Comparison of ENCODE assay signal across 8 cellular contexts in the genomic region with DNA sequence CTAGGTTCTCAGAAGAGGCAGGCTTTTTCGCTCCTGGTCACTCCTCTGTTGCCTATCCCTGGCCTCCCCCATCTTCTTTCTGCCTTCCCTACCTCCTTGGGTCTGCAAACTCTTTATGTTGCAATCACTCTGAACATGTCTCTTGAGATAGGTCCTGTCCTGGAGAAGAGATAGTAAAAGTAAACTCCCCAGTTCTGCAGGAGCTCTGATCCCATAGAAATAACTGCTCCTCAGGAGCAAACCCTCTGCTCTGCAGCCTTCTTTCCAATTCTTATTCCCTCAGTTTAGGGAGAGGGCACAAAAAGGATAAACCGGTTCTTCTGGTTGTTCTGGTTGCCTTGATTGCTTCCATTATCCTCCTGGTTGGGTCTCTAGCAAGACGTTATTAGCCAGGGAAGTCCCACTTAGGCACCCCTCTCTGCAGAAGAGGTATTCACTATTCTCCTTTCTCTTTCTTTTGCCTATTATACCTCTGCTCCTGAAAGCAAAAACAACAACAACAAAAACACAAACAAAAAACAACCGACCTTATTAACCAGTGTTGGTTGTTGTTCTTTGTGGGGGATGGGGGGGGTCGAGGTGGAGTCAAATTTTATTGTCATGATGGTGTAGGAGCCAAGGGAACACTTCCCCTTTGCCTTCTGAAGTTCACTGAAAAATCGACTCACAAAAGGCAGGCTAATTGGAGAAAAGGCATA. TPM values are rescaled to one million over a fixed set of nuclear protein-coding genes. Genes with fewer than 3 reads are reported as not detected.
DNase-seq lines count a peak whose midpoint lies in the region; ATAC-seq and TF ChIP-seq lines count a peak whose summit lies in the region.

No MANE protein-coding gene starts in this region.

- H3K79me2 ChIP-seq in DOHH2 (ENCODE audit: control insufficient read depth, low read length): peaks cover 56% of the 10 kb centered on the region

- peaks cover 48% of the 10 kb centered on the region for H3K36me3 Mint-ChIP-seq in central memory CD8-positive, alpha-beta T cell (ENCODE audit: insufficient read depth)

- H3K9me2 ChIP-seq in DOHH2 (replicated peaks; ENCODE audit: control insufficient read depth, low read length): no peaks in the 10 kb centered on the region

- H3K4me3 ChIP-seq in DOHH2 (ENCODE audit: low read length) (peak overlapping the region; percentile 83), lung (peak overlapping the region; percentile 44)

- H3F3A ChIP-seq in DOHH2 (ENCODE audit: control insufficient read depth, insufficient read depth): peaks cover 4% of the 10 kb centered on the region

- H3K27ac ChIP-seq in DOHH2 (ENCODE audit: low read depth, low read length) (peak overlapping the region; percentile 88), lung (ENCODE audit: low read depth in 1 of 2, low read length in 1 of 2) (peak overlapping the region in 1 of 2 donors; percentile 40)

- DNase-seq in NCI-H1105 treated with DMSO at 0.1 percent for 48 hours (lab: John Stamatoyannopoulos, UW): peak; percentile 42
- no peak for DNase-seq in central memory CD8-positive, alpha-beta T cell (ENCODE audit: low spot score in 2 of 2)
- DNase-seq in lung (ENCODE audit: low spot score): no peak
- no peak for DNase-seq in NCI-H1092 (lab: John Stamatoyannopoulos, UW)
- no peak for DNase-seq in amygdala (lab: John Stamatoyannopoulos, UW)
- DNase-seq in GM19240 (ENCODE audit: insufficient read length, low spot score): no peak

- no peaks in the 10 kb centered on the region for H3K9me3 Mint-ChIP-seq in central memory CD8-positive, alpha-beta T cell

- no peaks in the 10 kb centered on the region; the same call in 1 of the 2 replicates for H4K20me1 ChIP-seq in DOHH2 (ENCODE audit: control insufficient read depth, insufficient read depth, low read depth, low read length)

- H3K9me3 ChIP-seq in DOHH2 (ENCODE audit: control insufficient read depth, insufficient read depth, low read length): peaks cover 23% of the 10 kb centered on the region; the same call in 1 of the 2 replicates
- H3K9me3 ChIP-seq in lung (ENCODE audit: control insufficient read depth in 2 of 2, insufficient read depth in 1 of 2, low read length in 1 of 2): peaks cover 0 to under 1% of the 10 kb centered on the region in 2 donors

- H3K4me1 Mint-ChIP-seq in central memory CD8-positive, alpha-beta T cell: peaks cover 94% of the 10 kb centered on the region

- H3K27me3 Mint-ChIP-seq in central memory CD8-positive, alpha-beta T cell: no peaks in the 10 kb centered on the region

- H3K4me1 ChIP-seq in DOHH2 (ENCODE audit: control insufficient read depth, low read length): peaks cover 74% of the 10 kb centered on the region
- H3K4me1 ChIP-seq in lung (ENCODE audit: control insufficient read depth in 2 of 2, insufficient read depth in 2 of 2, low read length in 2 of 2): peaks cover 0 to 18% of the 10 kb centered on the region in 2 donors

- 2 to 5% methylated on average over 6 of the region's 6 CpGs for WGBS in lung, 2 donors

- peak overlapping the region; percentile 93 for H3K27ac Mint-ChIP-seq in central memory CD8-positive, alpha-beta T cell (ENCODE audit: low read depth)

- H3K27me3 ChIP-seq in DOHH2 (ENCODE audit: control insufficient read depth, low read length) (no peaks in the 10 kb centered on the region), lung (ENCODE audit: control insufficient read depth, insufficient read depth) (no peaks in the 10 kb centered on the region)

- H3K4me2 ChIP-seq in DOHH2 (ENCODE audit: low read length): peak overlapping the region; percentile 88

- TF ChIP-seq CTCF in DOHH2 (IDR thresholded peaks at IDR 0.05; ENCODE audit: low read depth, low read length, poor library complexity, severe bottlenecking) (no peak), lung (IDR thresholded peaks at IDR 0.05; ENCODE audit: control extremely low read depth, extremely low read depth) (no peak)

- peak overlapping the region; percentile 87 for H3K4me3 Mint-ChIP-seq in central memory CD8-positive, alpha-beta T cell

- no peak for ATAC-seq in central memory CD8-positive, alpha-beta T cell (replicated peaks; ENCODE audit: extremely low read depth, poor library complexity, severe bottlenecking)
- ATAC-seq in lung (ENCODE audit: insufficient read depth, low FRiP score) (no peak), HG02970 (IDR thresholded peaks at IDR 0.05; ENCODE audit: low FRiP score, unreplicated experiment) (no peak)

- H3K36me3 ChIP-seq in DOHH2 (ENCODE audit: control insufficient read depth, low read length): peaks cover 53% of the 10 kb centered on the region
- peaks cover 0 to 10% of the 10 kb centered on the region in 2 donors for H3K36me3 ChIP-seq in lung (ENCODE audit: control insufficient read depth in 2 of 2, insufficient read depth in 2 of 2, low read length in 2 of 2)

RNA-seq across cellular contexts. Expression of a gene that starts 1.0 kb away (rescaled TPM):
- total RNA-seq in lung: 10 to 100 TPM; 12.7 to 18.0 TPM
- polyA plus RNA-seq in lung: 1 to 10 TPM; 7.2 to 7.5 TPM

RNA-seq across cellular contexts. Expression of a gene that starts 33.1 kb away (rescaled TPM):
- total RNA-seq in lung: not detected
- not detected for polyA plus RNA-seq in lung
